Comparison of ENCODE assay signal across 1 cellular context in the genomic region with DNA sequence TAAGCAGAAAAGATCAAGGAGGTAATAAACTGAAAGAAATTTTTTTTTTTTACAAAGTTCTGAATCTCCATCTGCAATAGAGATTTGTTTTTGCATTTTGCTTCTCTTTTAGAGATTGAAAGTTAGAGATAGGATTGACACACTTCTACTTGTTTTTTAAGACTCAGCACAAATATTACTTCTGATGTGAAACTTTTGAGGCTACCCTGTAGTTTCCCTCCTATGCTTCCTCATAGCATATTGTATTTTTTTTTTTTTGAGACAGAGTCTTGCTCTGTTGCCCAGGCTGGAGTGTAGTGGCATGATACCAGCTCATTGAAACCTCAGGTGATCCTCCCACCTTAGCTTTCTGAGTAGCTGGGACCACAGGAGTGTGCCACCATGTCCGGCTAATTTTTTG.
TF ChIP-seq lines count a peak whose summit lies in the region.

No MANE protein-coding gene starts in this region.

TF ChIP-seq in GM12878, 131 proteins besides CTCF, POLR2A, EP300 and RAD21:
- TF ChIP-seq BACH1 (IDR thresholded peaks at IDR 0.05; ENCODE audit: borderline replicate concordance) (no peak), USF2 (IDR thresholded peaks at IDR 0.05; ENCODE audit: borderline replicate concordance, low read depth, low read length) (no peak), BRCA1 (IDR thresholded peaks at IDR 0.05; ENCODE audit: low read depth, low read length) (no peak), SMARCA5 (IDR thresholded peaks at IDR 0.05) (0 out of 2 replicates have a peak, but pooled peaks have one; percentile 53), ASH2L (IDR thresholded peaks at IDR 0.05; ENCODE audit: borderline replicate concordance, low read depth) (0 out of 2 replicates have a peak, but pooled peaks have one; percentile 5), ZNF217 (IDR thresholded peaks at IDR 0.05) (peak; percentile 35; the same call in 1 of the 2 replicates), ZNF384 (IDR thresholded peaks at IDR 0.05; ENCODE audit: borderline replicate concordance, low read depth, low read length) (peak; percentile 85), IRF5 (IDR thresholded peaks at IDR 0.05; ENCODE audit: borderline replicate concordance) (no peak), NFXL1 (IDR thresholded peaks at IDR 0.05; ENCODE audit: borderline replicate concordance) (no peak), ATF7 (IDR thresholded peaks at IDR 0.05; ENCODE audit: low read depth) (no peak)
- TF ChIP-seq, protein P1, sequence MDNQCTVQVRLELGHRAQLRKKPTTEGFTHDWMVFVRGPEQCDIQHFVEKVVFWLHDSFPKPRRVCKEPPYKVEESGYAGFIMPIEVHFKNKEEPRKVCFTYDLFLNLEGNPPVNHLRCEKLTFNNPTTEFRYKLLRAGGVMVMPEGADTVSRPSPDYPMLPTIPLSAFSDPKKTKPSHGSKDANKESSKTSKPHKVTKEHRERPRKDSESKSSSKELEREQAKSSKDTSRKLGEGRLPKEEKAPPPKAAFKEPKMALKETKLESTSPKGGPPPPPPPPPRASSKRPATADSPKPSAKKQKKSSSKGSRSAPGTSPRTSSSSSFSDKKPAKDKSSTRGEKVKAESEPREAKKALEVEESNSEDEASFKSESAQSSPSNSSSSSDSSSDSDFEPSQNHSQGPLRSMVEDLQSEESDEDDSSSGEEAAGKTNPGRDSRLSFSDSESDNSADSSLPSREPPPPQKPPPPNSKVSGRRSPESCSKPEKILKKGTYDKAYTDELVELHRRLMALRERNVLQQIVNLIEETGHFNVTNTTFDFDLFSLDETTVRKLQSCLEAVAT (IDR thresholded peaks at IDR 0.05) = 0 out of 2 replicates have a peak, but pooled peaks have one; percentile 21
- TF ChIP-seq, protein P2, sequence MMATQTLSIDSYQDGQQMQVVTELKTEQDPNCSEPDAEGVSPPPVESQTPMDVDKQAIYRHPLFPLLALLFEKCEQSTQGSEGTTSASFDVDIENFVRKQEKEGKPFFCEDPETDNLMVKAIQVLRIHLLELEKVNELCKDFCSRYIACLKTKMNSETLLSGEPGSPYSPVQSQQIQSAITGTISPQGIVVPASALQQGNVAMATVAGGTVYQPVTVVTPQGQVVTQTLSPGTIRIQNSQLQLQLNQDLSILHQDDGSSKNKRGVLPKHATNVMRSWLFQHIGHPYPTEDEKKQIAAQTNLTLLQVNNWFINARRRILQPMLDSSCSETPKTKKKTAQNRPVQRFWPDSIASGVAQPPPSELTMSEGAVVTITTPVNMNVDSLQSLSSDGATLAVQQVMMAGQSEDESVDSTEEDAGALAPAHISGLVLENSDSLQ (IDR thresholded peaks at IDR 0.05) = peak; percentile 52
TF ChIP-seq in GM12878: peak in this region for 6.
